ENCODE assay signal across 8 cellular contexts in the genomic region with DNA sequence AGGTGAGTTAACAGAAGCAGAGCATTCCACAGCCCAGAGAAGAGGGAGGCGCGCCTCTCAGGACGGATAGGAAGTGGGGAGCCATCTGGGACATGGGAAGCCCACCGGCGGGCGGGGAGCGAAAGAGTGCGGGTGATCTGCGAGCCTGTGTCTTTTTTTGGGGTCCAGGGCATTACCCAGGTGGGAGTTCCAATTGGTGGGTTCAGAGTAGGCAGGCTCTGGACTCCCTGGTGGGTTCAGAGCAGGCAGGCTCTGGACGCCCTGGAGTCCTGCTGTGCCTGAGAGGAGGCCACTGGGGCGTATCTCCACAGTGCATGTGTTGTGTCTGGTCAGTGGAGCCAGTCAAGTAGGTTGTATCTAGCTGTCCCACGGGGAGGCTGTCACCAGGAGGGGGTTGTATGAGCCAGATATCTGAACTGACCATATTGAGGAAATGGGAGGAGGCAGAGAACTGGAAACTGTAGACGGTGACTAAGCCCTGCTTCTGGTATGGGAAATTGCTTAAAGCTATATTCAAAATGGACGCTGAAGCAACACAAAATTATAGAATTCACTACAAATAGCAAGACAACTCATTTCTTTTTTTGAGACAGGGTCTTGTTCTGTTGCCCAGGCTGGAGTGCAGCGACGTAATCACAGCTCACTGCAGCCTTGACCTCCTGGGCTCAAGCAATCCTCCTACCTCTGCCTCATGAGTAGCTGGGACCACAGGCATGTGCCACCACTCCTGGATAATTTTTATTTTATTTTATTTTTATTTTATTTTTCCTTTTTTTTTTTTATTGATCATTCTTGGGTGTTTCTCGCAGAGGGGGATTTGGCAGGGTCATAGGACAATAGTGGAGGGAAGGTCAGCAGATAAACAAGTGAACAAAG.
DNase-seq lines count a peak whose midpoint lies in the region; ATAC-seq and FAIRE-seq lines count a peak whose summit lies in the region.

No MANE protein-coding gene starts in this region.

- FAIRE-seq in RCC 7860 (lab: Jason Lieb, UNC): peak; percentile 79

- DNase-seq in RCC 7860 (ENCODE audit: low spot score) (peak; percentile 88), iris pigment epithelial cell (ENCODE audit: low read depth) (peak; percentile 81), activated gamma-delta T cell (lab: John Stamatoyannopoulos, UW) (no peak), DMS153 (lab: John Stamatoyannopoulos, UW) (no peak), NCI-H82 (lab: John Stamatoyannopoulos, UW) (no peak)

- peak; percentile 50 for ATAC-seq in GM18868 (IDR thresholded peaks at IDR 0.05; ENCODE audit: unreplicated experiment)
- ATAC-seq in HG02870 (IDR thresholded peaks at IDR 0.05; ENCODE audit: unreplicated experiment): peak; percentile 48
- ATAC-seq in GM19324 (IDR thresholded peaks at IDR 0.05; ENCODE audit: low FRiP score, unreplicated experiment): no peak

Comparison
In these comparisons a context has a peak if more than half of its experiments do, and no peak if none do; other contexts are left out.
1. DNase-seq: peak in RCC 7860 (single experiment) and iris pigment epithelial cell (single experiment); none in activated gamma-delta T cell (single experiment), DMS153 (single experiment) and NCI-H82 (single experiment).